Comparison of ENCODE assay signal across 1 cellular context in the genomic region with DNA sequence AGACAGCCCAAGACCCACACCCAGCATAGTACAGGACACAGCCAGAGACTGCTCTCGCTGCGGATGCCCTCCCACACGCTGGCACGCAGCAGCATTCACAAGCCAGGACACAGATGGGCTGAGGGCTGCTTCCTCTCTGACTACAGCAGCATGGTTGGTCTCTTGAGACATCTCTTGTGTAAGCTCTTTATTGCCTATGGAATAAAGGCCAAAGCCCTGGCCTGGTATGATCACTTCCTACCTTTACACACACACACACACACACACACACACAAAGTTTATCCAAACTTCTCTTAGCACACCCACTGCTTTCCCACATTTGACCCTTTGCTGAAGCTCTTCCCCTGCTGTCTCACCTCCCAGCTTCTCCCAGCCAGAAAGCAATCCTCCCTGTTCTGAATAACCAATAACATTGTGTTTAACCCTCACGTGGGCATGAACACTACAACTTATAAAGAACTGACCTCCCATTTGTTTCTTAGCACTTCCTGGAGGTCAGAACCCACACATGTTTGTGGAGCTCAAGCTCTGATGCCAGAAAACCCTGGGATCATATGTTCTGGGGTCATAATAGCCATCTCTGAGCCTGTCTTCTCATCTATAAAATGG.
A peak's percentile ranks its signal among the peaks of the same experiment; 100 is the strongest.
TF ChIP-seq lines count a peak whose summit lies in the region.

No MANE protein-coding gene starts in this region.

TF ChIP-seq in K562, 482 proteins besides CTCF, POLR2A, EP300 and RAD21 (continued from another document and continues in another):
- TF ChIP-seq, protein P1, sequence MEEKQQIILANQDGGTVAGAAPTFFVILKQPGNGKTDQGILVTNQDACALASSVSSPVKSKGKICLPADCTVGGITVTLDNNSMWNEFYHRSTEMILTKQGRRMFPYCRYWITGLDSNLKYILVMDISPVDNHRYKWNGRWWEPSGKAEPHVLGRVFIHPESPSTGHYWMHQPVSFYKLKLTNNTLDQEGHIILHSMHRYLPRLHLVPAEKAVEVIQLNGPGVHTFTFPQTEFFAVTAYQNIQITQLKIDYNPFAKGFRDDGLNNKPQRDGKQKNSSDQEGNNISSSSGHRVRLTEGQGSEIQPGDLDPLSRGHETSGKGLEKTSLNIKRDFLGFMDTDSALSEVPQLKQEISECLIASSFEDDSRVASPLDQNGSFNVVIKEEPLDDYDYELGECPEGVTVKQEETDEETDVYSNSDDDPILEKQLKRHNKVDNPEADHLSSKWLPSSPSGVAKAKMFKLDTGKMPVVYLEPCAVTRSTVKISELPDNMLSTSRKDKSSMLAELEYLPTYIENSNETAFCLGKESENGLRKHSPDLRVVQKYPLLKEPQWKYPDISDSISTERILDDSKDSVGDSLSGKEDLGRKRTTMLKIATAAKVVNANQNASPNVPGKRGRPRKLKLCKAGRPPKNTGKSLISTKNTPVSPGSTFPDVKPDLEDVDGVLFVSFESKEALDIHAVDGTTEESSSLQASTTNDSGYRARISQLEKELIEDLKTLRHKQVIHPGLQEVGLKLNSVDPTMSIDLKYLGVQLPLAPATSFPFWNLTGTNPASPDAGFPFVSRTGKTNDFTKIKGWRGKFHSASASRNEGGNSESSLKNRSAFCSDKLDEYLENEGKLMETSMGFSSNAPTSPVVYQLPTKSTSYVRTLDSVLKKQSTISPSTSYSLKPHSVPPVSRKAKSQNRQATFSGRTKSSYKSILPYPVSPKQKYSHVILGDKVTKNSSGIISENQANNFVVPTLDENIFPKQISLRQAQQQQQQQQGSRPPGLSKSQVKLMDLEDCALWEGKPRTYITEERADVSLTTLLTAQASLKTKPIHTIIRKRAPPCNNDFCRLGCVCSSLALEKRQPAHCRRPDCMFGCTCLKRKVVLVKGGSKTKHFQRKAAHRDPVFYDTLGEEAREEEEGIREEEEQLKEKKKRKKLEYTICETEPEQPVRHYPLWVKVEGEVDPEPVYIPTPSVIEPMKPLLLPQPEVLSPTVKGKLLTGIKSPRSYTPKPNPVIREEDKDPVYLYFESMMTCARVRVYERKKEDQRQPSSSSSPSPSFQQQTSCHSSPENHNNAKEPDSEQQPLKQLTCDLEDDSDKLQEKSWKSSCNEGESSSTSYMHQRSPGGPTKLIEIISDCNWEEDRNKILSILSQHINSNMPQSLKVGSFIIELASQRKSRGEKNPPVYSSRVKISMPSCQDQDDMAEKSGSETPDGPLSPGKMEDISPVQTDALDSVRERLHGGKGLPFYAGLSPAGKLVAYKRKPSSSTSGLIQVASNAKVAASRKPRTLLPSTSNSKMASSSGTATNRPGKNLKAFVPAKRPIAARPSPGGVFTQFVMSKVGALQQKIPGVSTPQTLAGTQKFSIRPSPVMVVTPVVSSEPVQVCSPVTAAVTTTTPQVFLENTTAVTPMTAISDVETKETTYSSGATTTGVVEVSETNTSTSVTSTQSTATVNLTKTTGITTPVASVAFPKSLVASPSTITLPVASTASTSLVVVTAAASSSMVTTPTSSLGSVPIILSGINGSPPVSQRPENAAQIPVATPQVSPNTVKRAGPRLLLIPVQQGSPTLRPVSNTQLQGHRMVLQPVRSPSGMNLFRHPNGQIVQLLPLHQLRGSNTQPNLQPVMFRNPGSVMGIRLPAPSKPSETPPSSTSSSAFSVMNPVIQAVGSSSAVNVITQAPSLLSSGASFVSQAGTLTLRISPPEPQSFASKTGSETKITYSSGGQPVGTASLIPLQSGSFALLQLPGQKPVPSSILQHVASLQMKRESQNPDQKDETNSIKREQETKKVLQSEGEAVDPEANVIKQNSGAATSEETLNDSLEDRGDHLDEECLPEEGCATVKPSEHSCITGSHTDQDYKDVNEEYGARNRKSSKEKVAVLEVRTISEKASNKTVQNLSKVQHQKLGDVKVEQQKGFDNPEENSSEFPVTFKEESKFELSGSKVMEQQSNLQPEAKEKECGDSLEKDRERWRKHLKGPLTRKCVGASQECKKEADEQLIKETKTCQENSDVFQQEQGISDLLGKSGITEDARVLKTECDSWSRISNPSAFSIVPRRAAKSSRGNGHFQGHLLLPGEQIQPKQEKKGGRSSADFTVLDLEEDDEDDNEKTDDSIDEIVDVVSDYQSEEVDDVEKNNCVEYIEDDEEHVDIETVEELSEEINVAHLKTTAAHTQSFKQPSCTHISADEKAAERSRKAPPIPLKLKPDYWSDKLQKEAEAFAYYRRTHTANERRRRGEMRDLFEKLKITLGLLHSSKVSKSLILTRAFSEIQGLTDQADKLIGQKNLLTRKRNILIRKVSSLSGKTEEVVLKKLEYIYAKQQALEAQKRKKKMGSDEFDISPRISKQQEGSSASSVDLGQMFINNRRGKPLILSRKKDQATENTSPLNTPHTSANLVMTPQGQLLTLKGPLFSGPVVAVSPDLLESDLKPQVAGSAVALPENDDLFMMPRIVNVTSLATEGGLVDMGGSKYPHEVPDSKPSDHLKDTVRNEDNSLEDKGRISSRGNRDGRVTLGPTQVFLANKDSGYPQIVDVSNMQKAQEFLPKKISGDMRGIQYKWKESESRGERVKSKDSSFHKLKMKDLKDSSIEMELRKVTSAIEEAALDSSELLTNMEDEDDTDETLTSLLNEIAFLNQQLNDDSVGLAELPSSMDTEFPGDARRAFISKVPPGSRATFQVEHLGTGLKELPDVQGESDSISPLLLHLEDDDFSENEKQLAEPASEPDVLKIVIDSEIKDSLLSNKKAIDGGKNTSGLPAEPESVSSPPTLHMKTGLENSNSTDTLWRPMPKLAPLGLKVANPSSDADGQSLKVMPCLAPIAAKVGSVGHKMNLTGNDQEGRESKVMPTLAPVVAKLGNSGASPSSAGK (IDR thresholded peaks at IDR 0.05): no peak; the same call in 1 of the 2 replicates
- TF ChIP-seq ZNF444 (CRISPR knock-in tag; IDR thresholded peaks at IDR 0.05) (no peak), CBFB (CRISPR knock-in tag; IDR thresholded peaks at IDR 0.05) (no peak), ELF2 (CRISPR knock-in tag; IDR thresholded peaks at IDR 0.05) (no peak), POLR2B (IDR thresholded peaks at IDR 0.05; ENCODE audit: low read depth, partially characterized antibody) (peak; percentile 58), ZNF384 (IDR thresholded peaks at IDR 0.05; ENCODE audit: low read depth, low read length) (no peak), NR4A1 (CRISPR knock-in tag; IDR thresholded peaks at IDR 0.05) (no peak), NR4A1 (tag; IDR thresholded peaks at IDR 0.05) (no peak), CREM (IDR thresholded peaks at IDR 0.05; ENCODE audit: low read depth) (no peak), HIVEP1 (CRISPR knock-in tag; IDR thresholded peaks at IDR 0.05) (no peak), FOXO4 (CRISPR knock-in tag; IDR thresholded peaks at IDR 0.05) (no peak), CBX8 (IDR thresholded peaks at IDR 0.05; ENCODE audit: borderline replicate concordance, extremely low read depth, low read depth, low read length, poor library complexity, severe bottlenecking) (no peak), KDM2B (CRISPR knock-in tag; IDR thresholded peaks at IDR 0.05) (no peak), POLR2G (IDR thresholded peaks at IDR 0.05; ENCODE audit: low read depth, low read length) (no peak), ZNF408 (CRISPR knock-in tag; IDR thresholded peaks at IDR 0.05; ENCODE audit: low read depth) (no peak), SETDB1 (IDR thresholded peaks at IDR 0.05; ENCODE audit: low read length) (no peak), TRIM24 (IDR thresholded peaks at IDR 0.05) (no peak), KLF13 (tag; IDR thresholded peaks at IDR 0.05; ENCODE audit: borderline replicate concordance, low read depth) (no peak), RNF2 (IDR thresholded peaks at IDR 0.05) (no peak), ZEB2 (IDR thresholded peaks at IDR 0.05) (no peak), MTA1 (IDR thresholded peaks at IDR 0.05; ENCODE audit: borderline replicate concordance) (peak; percentile 57; the same call in 1 of the 2 replicates), CHCHD3 (CRISPR knock-in tag; IDR thresholded peaks at IDR 0.05) (no peak), ZNF785 (CRISPR knock-in tag; IDR thresholded peaks at IDR 0.05) (no peak), ZNF507 (tag; conservative IDR thresholded peaks at IDR 0.05) (no peak), GMEB1 (CRISPR knock-in tag; IDR thresholded peaks at IDR 0.05) (no peak), MAFK (IDR thresholded peaks at IDR 0.05; ENCODE audit: low read length) (no peak), RHOXF2B (CRISPR knock-in tag; conservative IDR thresholded peaks at IDR 0.05) (no peak), ZFP36 (IDR thresholded peaks at IDR 0.05; ENCODE audit: low read depth, low read length, partially characterized antibody) (no peak), SMARCB1 (IDR thresholded peaks at IDR 0.05; ENCODE audit: insufficient read length, low read depth) (no peak), ETV5 (CRISPR knock-in tag; IDR thresholded peaks at IDR 0.05; ENCODE audit: low read depth) (no peak; the same call in 1 of the 2 replicates), POLR2H (tag; IDR thresholded peaks at IDR 0.05; ENCODE audit: low read depth) (peak; percentile 63; the same call in 1 of the 2 replicates), CHD4 (IDR thresholded peaks at IDR 0.05; ENCODE audit: insufficient read depth, insufficient replicate concordance, low read depth, low read length, poor library complexity, severe bottlenecking) (no peak), CTBP1 (IDR thresholded peaks at IDR 0.05; ENCODE audit: borderline replicate concordance) (0 out of 2 replicates have a peak, but pooled peaks have one; percentile 29), ZFP30 (CRISPR knock-in tag; IDR thresholded peaks at IDR 0.05; ENCODE audit: borderline replicate concordance) (no peak), ZNF140 (CRISPR knock-in tag; IDR thresholded peaks at IDR 0.05) (no peak), ARID1B (IDR thresholded peaks at IDR 0.05) (peak; percentile 39)
- TF ChIP-seq, protein P2, sequence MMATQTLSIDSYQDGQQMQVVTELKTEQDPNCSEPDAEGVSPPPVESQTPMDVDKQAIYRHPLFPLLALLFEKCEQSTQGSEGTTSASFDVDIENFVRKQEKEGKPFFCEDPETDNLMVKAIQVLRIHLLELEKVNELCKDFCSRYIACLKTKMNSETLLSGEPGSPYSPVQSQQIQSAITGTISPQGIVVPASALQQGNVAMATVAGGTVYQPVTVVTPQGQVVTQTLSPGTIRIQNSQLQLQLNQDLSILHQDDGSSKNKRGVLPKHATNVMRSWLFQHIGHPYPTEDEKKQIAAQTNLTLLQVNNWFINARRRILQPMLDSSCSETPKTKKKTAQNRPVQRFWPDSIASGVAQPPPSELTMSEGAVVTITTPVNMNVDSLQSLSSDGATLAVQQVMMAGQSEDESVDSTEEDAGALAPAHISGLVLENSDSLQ (IDR thresholded peaks at IDR 0.05): no peak
- TF ChIP-seq, protein P3, sequence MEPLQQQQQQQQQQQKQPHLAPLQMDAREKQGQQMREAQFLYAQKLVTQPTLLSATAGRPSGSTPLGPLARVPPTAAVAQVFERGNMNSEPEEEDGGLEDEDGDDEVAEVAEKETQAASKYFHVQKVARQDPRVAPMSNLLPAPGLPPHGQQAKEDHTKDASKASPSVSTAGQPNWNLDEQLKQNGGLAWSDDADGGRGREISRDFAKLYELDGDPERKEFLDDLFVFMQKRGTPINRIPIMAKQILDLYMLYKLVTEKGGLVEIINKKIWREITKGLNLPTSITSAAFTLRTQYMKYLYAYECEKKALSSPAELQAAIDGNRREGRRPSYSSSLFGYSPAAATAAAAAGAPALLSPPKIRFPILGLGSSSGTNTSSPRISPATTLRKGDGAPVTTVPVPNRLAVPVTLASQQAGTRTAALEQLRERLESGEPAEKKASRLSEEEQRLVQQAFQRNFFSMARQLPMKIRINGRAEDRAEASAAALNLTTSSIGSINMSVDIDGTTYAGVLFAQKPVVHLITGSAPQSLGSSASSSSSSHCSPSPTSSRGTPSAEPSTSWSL (CRISPR knock-in tag; IDR thresholded peaks at IDR 0.05; ENCODE audit: borderline replicate concordance): no peak
- TF ChIP-seq, protein P4, sequence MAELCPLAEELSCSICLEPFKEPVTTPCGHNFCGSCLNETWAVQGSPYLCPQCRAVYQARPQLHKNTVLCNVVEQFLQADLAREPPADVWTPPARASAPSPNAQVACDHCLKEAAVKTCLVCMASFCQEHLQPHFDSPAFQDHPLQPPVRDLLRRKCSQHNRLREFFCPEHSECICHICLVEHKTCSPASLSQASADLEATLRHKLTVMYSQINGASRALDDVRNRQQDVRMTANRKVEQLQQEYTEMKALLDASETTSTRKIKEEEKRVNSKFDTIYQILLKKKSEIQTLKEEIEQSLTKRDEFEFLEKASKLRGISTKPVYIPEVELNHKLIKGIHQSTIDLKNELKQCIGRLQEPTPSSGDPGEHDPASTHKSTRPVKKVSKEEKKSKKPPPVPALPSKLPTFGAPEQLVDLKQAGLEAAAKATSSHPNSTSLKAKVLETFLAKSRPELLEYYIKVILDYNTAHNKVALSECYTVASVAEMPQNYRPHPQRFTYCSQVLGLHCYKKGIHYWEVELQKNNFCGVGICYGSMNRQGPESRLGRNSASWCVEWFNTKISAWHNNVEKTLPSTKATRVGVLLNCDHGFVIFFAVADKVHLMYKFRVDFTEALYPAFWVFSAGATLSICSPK (IDR thresholded peaks at IDR 0.05; ENCODE audit: borderline replicate concordance): no peak
